19 cellular contexts compared by ENCODE assay signal in genomic region chr21:43268086-43268803, GRCh38.
"Had no signal": no experiment of that assay in that cellular context is flagged by ENCODE, and none has a peak within 500 bp of the region (broad histone marks: within the 10 kb centered on the region; RNA-seq: fewer than 3 reads in every experiment).

No MANE protein-coding gene starts in this region.

- DNase-seq: activated CD4-positive, alpha-beta T cell treated with anti-CD3 and anti-CD28 coated beads for 1 hour; activated CD4-positive, alpha-beta T cell treated with anti-CD3 and anti-CD28 coated beads, Interleukin-2, amount 50 U/mL, for 4 hours; activated CD8-positive, alpha-beta memory T cell treated with anti-CD3 and anti-CD28 coated beads, Interleukin-2, amount 50 U/mL, for 4 hours; activated effector memory CD4-positive, alpha-beta T cell treated with anti-CD3 and anti-CD28 coated beads, Interleukin-2, amount 50 U/mL, for 16 hours; activated T-cell treated with anti-CD3 and anti-CD28 coated beads, Interleukin-2, amount 50 U/mL, for 48 hours; amniotic stem cell; effector memory CD4-positive, alpha-beta T cell; foreskin fibroblast; glutamatergic neuron; midbrain; T-helper 1 cell; T1000; thyroid gland; uterus had no signal

- H3K4me1 ChIP-seq: thyroid gland had no signal

- ATAC-seq: activated naive CD4-positive, alpha-beta T cell treated with anti-CD3 and anti-CD28 coated beads, Interleukin-2, amount 50 U/mL, for 72 hours; stimulated activated effector memory CD8-positive, alpha-beta T cell treated with anti-CD3 and anti-CD28 coated beads, Interleukin-12 subunit alpha, Interleukin-12 subunit beta, amount 100 ng/mL, for 72 hours had no signal

- H3K4me3 ChIP-seq: lung, ovary, thyroid gland, uterus had no signal

- H3K9me3 ChIP-seq: ovary, thyroid gland, uterus had no signal

- H3K27ac ChIP-seq: ovary, thyroid gland, uterus, VCaP had no signal

- H3K36me3 ChIP-seq: ovary, thyroid gland, uterus had no signal

- H3K27me3 ChIP-seq: ovary, thyroid gland, uterus had no signal
